8 cellular contexts compared by ENCODE assay signal in genomic region chr15:98853593-98854420, GRCh38.
A peak's percentile ranks its signal among the peaks of the same experiment; 100 is the strongest.
DNase-seq lines count a peak whose midpoint lies in the region; ATAC-seq and TF ChIP-seq lines count a peak whose summit lies in the region.

No MANE protein-coding gene starts in this region.

- H3K9me3 ChIP-seq in GM23248 (ENCODE audit: low read depth) (no peaks in the 10 kb centered on the region), SU-DHL-6 (ENCODE audit: insufficient read depth, low read length) (no peaks in the 10 kb centered on the region), gastrocnemius medialis (no peaks in the 10 kb centered on the region)

- H3K4me3 ChIP-seq in GM23248 (peak overlapping the region; percentile 78), SU-DHL-6 (ENCODE audit: insufficient read depth, low read length, poor library complexity, severe bottlenecking) (no peak overlapping the region), fibroblast of pulmonary artery (replicated peaks; ENCODE audit: low read depth, low read length) (peak overlapping the region; percentile 69), gastrocnemius medialis (peak overlapping the region in 3 of 4 donors; percentile 11 to 83 (median 63))

- H3K4me2 ChIP-seq in GM23248 (ENCODE audit: unreplicated experiment) (peak overlapping the region; percentile 94), SU-DHL-6 (ENCODE audit: low read depth, low read length, poor library complexity, severe bottlenecking) (peak overlapping the region; percentile 99)

- DNase-seq in GM23248 (peak; percentile 55), fibroblast of pulmonary artery (ENCODE audit: low read depth) (peak; percentile 31), gastrocnemius medialis (no peak), NCI-H345 (lab: John Stamatoyannopoulos, UW) (no peak), posterior vena cava (ENCODE audit: low spot score) (no peak)

- TF ChIP-seq CTCF in SU-DHL-6 (IDR thresholded peaks at IDR 0.05; ENCODE audit: insufficient read depth, low read length, poor library complexity, severe bottlenecking) (no peak), fibroblast of pulmonary artery (IDR thresholded peaks at IDR 0.05; ENCODE audit: low read length, missing control alignments) (no peak), gastrocnemius medialis (IDR thresholded peaks at IDR 0.05 in 4 of 5, conservative IDR thresholded peaks at IDR 0.05 in 1 of 5) (no peak)

- intact Hi-C loops in gastrocnemius medialis (cut with DNase I; ENCODE audit: low total_unique reads) (loop anchor here (1.0 kb wide), 1 partner anchor 206 kb away; the partner anchor contains the start of gene IGF1R), posterior vena cava (cut with DNase I) (no loop called here)

- no peaks in the 10 kb centered on the region for H3K9me2 ChIP-seq in GM23248 (ENCODE audit: insufficient read depth)
- no peaks in the 10 kb centered on the region for H3K9me2 ChIP-seq in SU-DHL-6 (replicated peaks; ENCODE audit: insufficient read depth, low read length)

- H3K4me1 ChIP-seq in GM23248 (ENCODE audit: insufficient read depth): peaks cover 63% of the 10 kb centered on the region
- peaks cover 18 to 51% of the 10 kb centered on the region in 2 donors for H3K4me1 ChIP-seq in gastrocnemius medialis

- no peaks in the 10 kb centered on the region for H3K36me3 ChIP-seq in GM23248 (ENCODE audit: low read depth)
- H3K36me3 ChIP-seq in SU-DHL-6 (ENCODE audit: low read length): no peaks in the 10 kb centered on the region
- H3K36me3 ChIP-seq in gastrocnemius medialis: no peaks in the 10 kb centered on the region

- H4K20me1 ChIP-seq in GM23248 (ENCODE audit: insufficient read depth) (no peaks in the 10 kb centered on the region), SU-DHL-6 (ENCODE audit: low read depth, low read length) (0 out of 2 replicates have a peak, but pooled peaks cover 4% of the 10 kb centered on the region)

- TF ChIP-seq POLR2A in gastrocnemius medialis (IDR thresholded peaks at IDR 0.05): no peak

- ATAC-seq in gastrocnemius medialis: no peak
- ATAC-seq in GM21825 (IDR thresholded peaks at IDR 0.05; ENCODE audit: unreplicated experiment): no peak
- ATAC-seq in HG02798 (IDR thresholded peaks at IDR 0.05; ENCODE audit: poor library complexity, unreplicated experiment): no peak

- H3K27me3 ChIP-seq in GM23248 (replicated peaks; ENCODE audit: insufficient read depth): no peaks in the 10 kb centered on the region
- H3K27me3 ChIP-seq in SU-DHL-6 (ENCODE audit: low read length): no peaks in the 10 kb centered on the region
- H3K27me3 ChIP-seq in gastrocnemius medialis: no peaks in the 10 kb centered on the region

- 19 to 24% methylated on average over 18 of the region's 18 CpGs for WGBS in GM23248 (ENCODE audit: low coverage in 1 of 2, low lambda C conversion rate in 2 of 2, missing lambda C conversion rate in 2 of 2), 2 experiments

- H3K9ac ChIP-seq in GM23248: peak overlapping the region; percentile 82
- no peak overlapping the region for H3K9ac ChIP-seq in SU-DHL-6 (ENCODE audit: low read length)

- in situ Hi-C loops in GM23248 (cut with MboI): no loop called here
- in situ Hi-C loops in gastrocnemius medialis (cut with MboI; ENCODE audit: low sequenced_read_pairs in 4 of 4): no loop called here

- peak overlapping the region; percentile 84 for H3K27ac ChIP-seq in GM23248
- no peak overlapping the region for H3K27ac ChIP-seq in SU-DHL-6 (ENCODE audit: low read depth, low read length)
- H3K27ac ChIP-seq in gastrocnemius medialis: peak overlapping the region; percentile 78 to 82 (median 80)

- H3F3A ChIP-seq in GM23248 (ENCODE audit: insufficient read depth) (peaks cover 55% of the 10 kb centered on the region), SU-DHL-6 (ENCODE audit: insufficient read depth) (no peaks in the 10 kb centered on the region)

- H3K79me2 ChIP-seq in GM23248 (ENCODE audit: insufficient read depth): peaks cover 87% of the 10 kb centered on the region
- no peaks in the 10 kb centered on the region for H3K79me2 ChIP-seq in SU-DHL-6 (ENCODE audit: insufficient read depth, low read length)

- H2AFZ ChIP-seq in GM23248 (peak overlapping the region; percentile 43; the same call in 1 of the 2 replicates), SU-DHL-6 (ENCODE audit: low read depth, low read length, severe bottlenecking) (peak overlapping the region; percentile 98)

Comparison
In these comparisons a context has a peak if more than half of its experiments do, and no peak if none do; other contexts are left out.
1. DNase-seq: peak in GM23248 (single experiment) and fibroblast of pulmonary artery (single experiment); none in gastrocnemius medialis (0 of 2), NCI-H345 (single experiment) and posterior vena cava (single experiment).